14 cellular contexts compared by ENCODE assay signal in genomic region chr9:114112778-114113585, GRCh38. TPM values are rescaled to one million over a fixed set of nuclear protein-coding genes. Genes with fewer than 3 reads are reported as not detected.
DNase-seq lines count a peak whose midpoint lies in the region; ATAC-seq, FAIRE-seq and TF ChIP-seq lines count a peak whose summit lies in the region.
"Had no signal": no experiment of that assay in that cellular context is flagged by ENCODE, and none has a peak within 500 bp of the region (broad histone marks: within the 10 kb centered on the region; RNA-seq: fewer than 3 reads in every experiment).

No MANE protein-coding gene starts in this region.

- H3K4me3 ChIP-seq in HEK293 (ENCODE audit: low read depth, low read length) (no peak overlapping the region), bronchial epithelial cell (ENCODE audit: low read depth, low read length) (no peak overlapping the region), keratinocyte (ENCODE audit: control insufficient read depth in 2 of 3, extremely low read depth in 1 of 3, insufficient read depth in 2 of 3, low read depth in 1 of 3, low read length in 3 of 3) (no peak overlapping the region), small intestine (ENCODE audit: low read depth in 1 of 2, low read length in 2 of 2) (no peak overlapping the region)

- CTCF ChIA-PET in HEK293 (lab: Yijun Ruan, JAX) = interaction anchor here (0.5 to 10.8 kb wide), 6 partner anchors 8 to 545 kb away, joined by 3 to 139 read pairs (median 4); no protein-coding TSS in a partner anchor
- CTCF ChIA-PET in Calu3 (lab: Charles Lee) = no interaction called here

- no peaks in the 10 kb centered on the region for H3K9me3 Mint-ChIP-seq in Calu3 (ENCODE audit: low read depth, unreplicated experiment)
- H3K9me3 Mint-ChIP-seq: activated T-cell treated with anti-CD3 and anti-CD28 coated beads, Interleukin-2, amount 50 U/mL, for 24 hours had no signal

- no TSS peak for BruUV-seq in Calu3 (replicated peaks; lab: Mats Ljungman, UMichigan)

- intact Hi-C loops in Calu3 (cut with micrococcal nuclease; ENCODE audit: unreplicated experiment) = no loop called here

- no peak overlapping the region for H3K4me2 ChIP-seq in keratinocyte (ENCODE audit: control insufficient read depth, extremely low read depth, insufficient read depth, low read depth, low read length)

- H3K9me3 ChIP-seq in HEK293 (ENCODE audit: control insufficient read depth, insufficient read depth, low read depth, low read length) (no peaks in the 10 kb centered on the region), keratinocyte (ENCODE audit: control insufficient read depth, low read depth, low read length) (no peaks in the 10 kb centered on the region), small intestine (ENCODE audit: control insufficient read depth, low read depth) (no peaks in the 10 kb centered on the region)

- H3K79me2 ChIP-seq in keratinocyte (ENCODE audit: control insufficient read depth, insufficient read depth, low read length) = no peaks in the 10 kb centered on the region

- DNase-seq in bronchial epithelial cell (ENCODE audit: low read depth) = peak; percentile 34
- peak; percentile 40 for DNase-seq in keratinocyte (ENCODE audit: low read depth, low spot score)
- peak; percentile 72 for DNase-seq in small intestine
- no peak for DNase-seq in Calu3
- no peak for DNase-seq in activated naive CD4-positive, alpha-beta T cell treated with anti-CD3 and anti-CD28 coated beads, Interleukin-2, amount 50 U/mL, for 16 hours
- DNase-seq: activated T-cell treated with anti-CD3 and anti-CD28 coated beads, Interleukin-2, amount 50 U/mL, for 24 hours; GDM1; NCI-H1105 treated with DMSO at 0.1 percent for 48 hours; stimulated activated CD4-positive, alpha-beta T cell treated with anti-CD3 and anti-CD28 coated beads, Interleukin-4, amount 100 ng/mL, for 1 hour; T-helper 1 cell had no signal

- H3K36me3 ChIP-seq in HEK293 (ENCODE audit: control insufficient read depth in 2 of 2, insufficient read depth in 1 of 2, low read length in 2 of 2) (no peaks in the 10 kb centered on the region), bronchial epithelial cell (ENCODE audit: control insufficient read depth, insufficient read depth, low read length) (no peaks in the 10 kb centered on the region), keratinocyte (ENCODE audit: control insufficient read depth in 2 of 2, extremely low read depth in 1 of 2, insufficient read depth in 2 of 2, low read length in 2 of 2) (no peaks in the 10 kb centered on the region), small intestine (ENCODE audit: control insufficient read depth in 2 of 2, insufficient read depth in 2 of 2, low read length in 2 of 2) (no peaks in the 10 kb centered on the region)

- H3K27ac ChIP-seq in HEK293 (ENCODE audit: extremely low read depth, low read depth, low read length) (no peak overlapping the region), keratinocyte (ENCODE audit: control insufficient read depth, insufficient read depth, low read length) (no peak overlapping the region), small intestine (ENCODE audit: low read depth in 1 of 2, low read length in 1 of 2) (no peak overlapping the region)

- H3K36me3 Mint-ChIP-seq in Calu3 (ENCODE audit: insufficient read depth, unreplicated experiment) = no peaks in the 10 kb centered on the region

- no peak overlapping the region for H3K9ac ChIP-seq in keratinocyte (ENCODE audit: control insufficient read depth, extremely low read depth, insufficient read depth, low read length)

- no peaks in the 10 kb centered on the region for H4K20me1 ChIP-seq in keratinocyte (ENCODE audit: control insufficient read depth, extremely low read depth, insufficient read depth, low read length)

- H3K4me3 Mint-ChIP-seq in Calu3 (ENCODE audit: low read depth, unreplicated experiment) = no peak overlapping the region
- H3K4me3 Mint-ChIP-seq: activated T-cell treated with anti-CD3 and anti-CD28 coated beads, Interleukin-2, amount 50 U/mL, for 24 hours had no signal

- POLR2A ChIA-PET in HEK293 (lab: Yijun Ruan, JAX) = no interaction called here

- FAIRE-seq in bronchial epithelial cell (lab: Jason Lieb, UNC) = peak; percentile 82
- FAIRE-seq in keratinocyte (lab: Jason Lieb, UNC) = peak; percentile 72
- FAIRE-seq in small intestine (lab: Jason Lieb, UNC) = no peak

- TF ChIP-seq CTCF in HEK293 (tag by site-specific recombination; IDR thresholded peaks at IDR 0.05) = no peak
- no peak for TF ChIP-seq CTCF in bronchial epithelial cell (IDR thresholded peaks at IDR 0.05; ENCODE audit: insufficient read depth, low read length, severe bottlenecking)
- no peak for TF ChIP-seq CTCF in keratinocyte (optimal IDR thresholded peaks at IDR 0.05 in 1 of 3, IDR thresholded peaks at IDR 0.05 in 1 of 3, conservative IDR thresholded peaks at IDR 0.05 in 1 of 3; ENCODE audit: extremely low read depth in 1 of 3, insufficient read depth in 2 of 3, low read length in 3 of 3)
- no peak for TF ChIP-seq CTCF in Calu3 (IDR thresholded peaks at IDR 0.05; ENCODE audit: unreplicated experiment)

- H3K9me1 ChIP-seq in keratinocyte (ENCODE audit: control insufficient read depth, extremely low read depth, insufficient read depth, low read length) = no peaks in the 10 kb centered on the region

- H3K27me3 ChIP-seq in bronchial epithelial cell (ENCODE audit: control insufficient read depth, insufficient read depth, low read length) (peaks cover 9% of the 10 kb centered on the region), keratinocyte (ENCODE audit: control insufficient read depth, extremely low read depth, insufficient read depth, low read length) (peaks cover 4% of the 10 kb centered on the region), small intestine (ENCODE audit: control insufficient read depth in 2 of 2, insufficient read depth in 2 of 2, low read length in 2 of 2) (no peaks in the 10 kb centered on the region)

- H3K4me1 ChIP-seq in HEK293 (ENCODE audit: control insufficient read depth, insufficient read depth, low read length) = no peaks in the 10 kb centered on the region
- H3K4me1 ChIP-seq in keratinocyte (ENCODE audit: control insufficient read depth, extremely low read depth, insufficient read depth, low read length) = peaks cover 9% of the 10 kb centered on the region
- no peaks in the 10 kb centered on the region for H3K4me1 ChIP-seq in small intestine (ENCODE audit: control insufficient read depth in 2 of 2, insufficient read depth in 1 of 2, low read depth in 1 of 2, low read length in 1 of 2)

- 9 to 24% (median 17%) methylated on average over 10 of the region's 10 CpGs for WGBS in small intestine, 3 donors

- ATAC-seq in GM21447 (IDR thresholded peaks at IDR 0.05; ENCODE audit: unreplicated experiment) (no peak), GM18909 (IDR thresholded peaks at IDR 0.05; ENCODE audit: poor library complexity, unreplicated experiment) (no peak)

- H3K27ac Mint-ChIP-seq in Calu3 (ENCODE audit: unreplicated experiment) = no peak overlapping the region
- H3K27ac Mint-ChIP-seq: activated T-cell treated with anti-CD3 and anti-CD28 coated beads, Interleukin-2, amount 50 U/mL, for 24 hours had no signal

- peaks cover 45% of the 10 kb centered on the region for H3K4me1 Mint-ChIP-seq in Calu3 (ENCODE audit: low read depth, unreplicated experiment)

- dilution Hi-C loops in keratinocyte (cut with MboI; ENCODE audit: extremely low pct_ligation_motif_present, low sequenced_read_pairs) = no loop called here

- H2AFZ ChIP-seq in keratinocyte (ENCODE audit: control insufficient read depth, low read length) = no peak overlapping the region

- peaks cover 30% of the 10 kb centered on the region for H3K27me3 Mint-ChIP-seq in Calu3 (ENCODE audit: unreplicated experiment)

RNA-seq across cellular contexts. Expression of gene KIF12, which starts 13.9 kb away (rescaled TPM):
- 0.26 TPM in 1 of 2 replicates, not detected in the other for total RNA-seq in bronchial epithelial cell
- 1.3 to 2.3 TPM (median 1.5 TPM) in 3 replicates for polyA plus RNA-seq in keratinocyte
- 0.22 TPM for polyA plus RNA-seq in keratinocyte (2011; ENCODE audit: low read depth)
- polyA plus RNA-seq in keratinocyte (2011; cell fraction: cytosol; rRNA removed) = 0.83 and 1.1 TPM in 2 replicates
- 3.9 and 6.8 TPM in 2 replicates for polyA plus RNA-seq in keratinocyte (2011; cell fraction: nucleus; rRNA removed)
- polyA plus RNA-seq in keratinocyte (2012; ENCODE audit: low replicate concordance) = 0.17 and 3.0 TPM in 2 replicates
- polyA minus RNA-seq in keratinocyte = 0.32 to 3.0 TPM (median 0.33 TPM) in 3 replicates
- polyA minus RNA-seq in keratinocyte (2011; cell fraction: cytosol; rRNA and poly(A)+ RNA removed) = 2.1 TPM
- polyA minus RNA-seq in keratinocyte (2011; cell fraction: nucleus; rRNA and poly(A)+ RNA removed) = 2.3 and 2.4 TPM in 2 replicates
- polyA plus RNA-seq in small intestine = 100 to 1,000 TPM in 1 of 3 donors, 10 to 100 TPM in 2; 14.3 to 149 (median 61.3) TPM
- total RNA-seq in Calu3 (2022) = 52.3 and 54.0 TPM in 2 replicates
- total RNA-seq: mononuclear cell had no signal

RNA-seq across cellular contexts. Expression of gene AMBP, which starts 34.9 kb away (rescaled TPM):
- total RNA-seq in bronchial epithelial cell (not detected in 2 replicates), Calu3 (2022) (2.7 and 3.9 TPM in 2 replicates)
- polyA plus RNA-seq in keratinocyte (not detected in 3 replicates), small intestine (1 to 10 TPM in 2 of 3 donors, under 1 TPM in 1; 0.81 to 1.8 (median 1.8) TPM)
- 0.34 TPM for polyA plus RNA-seq in keratinocyte (2011; ENCODE audit: low read depth)
- polyA plus RNA-seq in keratinocyte (2011; cell fraction: cytosol; rRNA removed) = not detected in 2 replicates
- not detected in 2 replicates for polyA plus RNA-seq in keratinocyte (2011; cell fraction: nucleus; rRNA removed)
- 0.11 TPM in 1 of 2 replicates, not detected in the other for polyA plus RNA-seq in keratinocyte (2012; ENCODE audit: low replicate concordance)
- polyA minus RNA-seq in keratinocyte = not detected in 3 replicates
- polyA minus RNA-seq in keratinocyte (2011; cell fraction: cytosol; rRNA and poly(A)+ RNA removed) = not detected
- not detected in 2 replicates for polyA minus RNA-seq in keratinocyte (2011; cell fraction: nucleus; rRNA and poly(A)+ RNA removed)
- total RNA-seq: mononuclear cell had no signal

RNA-seq across cellular contexts. Expression of gene COL27A1, which starts 42.4 kb away (rescaled TPM):
- 1.3 and 2.2 TPM in 2 replicates for total RNA-seq in bronchial epithelial cell
- polyA plus RNA-seq in keratinocyte = 10.1 to 24.1 TPM (median 14.0 TPM) in 3 replicates
- 4.0 TPM for polyA plus RNA-seq in keratinocyte (2011; ENCODE audit: low read depth)
- 3.2 and 6.3 TPM in 2 replicates for polyA plus RNA-seq in keratinocyte (2011; cell fraction: cytosol; rRNA removed)
- polyA plus RNA-seq in keratinocyte (2011; cell fraction: nucleus; rRNA removed) = 74.7 and 104 TPM in 2 replicates
- polyA plus RNA-seq in keratinocyte (2012; ENCODE audit: low replicate concordance) = 7.7 and 9.2 TPM in 2 replicates
- 21.0 to 31.0 TPM (median 23.4 TPM) in 3 replicates for polyA minus RNA-seq in keratinocyte
- polyA minus RNA-seq in keratinocyte (2011; cell fraction: cytosol; rRNA and poly(A)+ RNA removed) = 6.7 TPM
- polyA minus RNA-seq in keratinocyte (2011; cell fraction: nucleus; rRNA and poly(A)+ RNA removed) = 37.9 and 45.1 TPM in 2 replicates
- 1 to 10 TPM in 2 of 3 donors, under 1 TPM in 1; 0.45 to 2.4 (median 1.1) TPM for polyA plus RNA-seq in small intestine
- 20.1 and 21.4 TPM in 2 replicates for total RNA-seq in Calu3 (2022)

Comparison
In these comparisons a context has a peak if more than half of its experiments do, and no peak if none do; other contexts are left out.
1. DNase-seq: peak in bronchial epithelial cell (single experiment), keratinocyte (single experiment) and small intestine (single experiment); none in Calu3 (single experiment) and activated naive CD4-positive, alpha-beta T cell treated with anti-CD3 and anti-CD28 coated beads, Interleukin-2, amount 50 U/mL, for 16 hours (single experiment).
2. RNA of gene KIF12, which starts 13.9 kb away (total RNA-seq): 52.3 to 54.0 TPM in Calu3; 0.26 TPM in bronchial epithelial cell; every median in the first group is over 10 times any median in the second.